ENCODE assay signal across 8 cellular contexts in genomic region chr11:77821349-77821851, GRCh38. TPM values are rescaled to one million over a fixed set of nuclear protein-coding genes. Genes with fewer than 3 reads are reported as not detected.
DNase-seq lines count a peak whose midpoint lies in the region; ATAC-seq, FAIRE-seq and TF ChIP-seq lines count a peak whose summit lies in the region.

No MANE protein-coding gene starts in this region.

- in situ Hi-C loops in HepG2 (cut with HindIII; ENCODE audit: extremely low pct_ligation_motif_present, low pct_unique_long_range_greater_than_20kb): no loop called here

- intact Hi-C loops in Right ventricle myocardium superior (cut with DNase I): loop anchor here (10.0 kb wide), 1 partner anchor 187 kb away; the partner anchor contains the start of gene CLNS1A
- intact Hi-C loops in cardiac septum (cut with DNase I): loop anchor here (5.0 kb wide), 1 partner anchor 226 kb away; no protein-coding TSS in a partner anchor
- intact Hi-C loops in HepG2 (cut with micrococcal nuclease; ENCODE audit: unreplicated experiment): loop anchor here (2.0 kb wide), 2 partner anchors 45 to 173 kb away; partner anchors contain the start of gene INTS4

- H3K36me3 ChIP-seq in HepG2 (replicated peaks in 1 of 2; ENCODE audit: control insufficient read depth in 1 of 2, insufficient read depth in 2 of 2, low read length in 2 of 2): no peaks in the 10 kb centered on the region

- TF ChIP-seq POLR2A in HepG2 (IDR thresholded peaks at IDR 0.05; ENCODE audit: insufficient read depth in 1 of 2, low read depth in 2 of 2, low read length in 2 of 2): no peak

- peak; percentile 1 for ATAC-seq in Right ventricle myocardium superior (ENCODE audit: poor library complexity)
- ATAC-seq in HepG2: peak; percentile 49
- no peak for ATAC-seq in stimulated activated naive CD8-positive, alpha-beta T cell treated with anti-CD3 and anti-CD28 coated beads, Interleukin-15, Interleukin-2, amounts not matched to agents 100 U/mL and 50 U/mL, for 24 hours

- peaks cover 29% of the 10 kb centered on the region for H4K20me1 ChIP-seq in HepG2 (ENCODE audit: insufficient read depth, low read length)

- peaks cover 39% of the 10 kb centered on the region for H3K79me2 ChIP-seq in HepG2 (ENCODE audit: insufficient read depth, low read length)

- H3K4me2 ChIP-seq in HepG2 (ENCODE audit: low read depth, low read length): peak overlapping the region; percentile 86

- CTCF ChIA-PET in HepG2 (lab: Yijun Ruan, JAX; ENCODE audit: low intra/inter-chr PET ratio, low total read pairs): no interaction called here

- peaks cover 50% of the 10 kb centered on the region for H3K4me1 ChIP-seq in HepG2 (ENCODE audit: insufficient read depth, low read length)

- peak; percentile 43 for DNase-seq in Right ventricle myocardium superior
- DNase-seq in cardiac septum (ENCODE audit: low spot score): no peak
- peak; percentile 30 for DNase-seq in SW480 (ENCODE audit: low spot score)
- DNase-seq in choroid plexus epithelial cell (ENCODE audit: low read depth): peak; percentile 52
- peak; percentile 20 for DNase-seq in HepG2 (ENCODE audit: low spot score)
- peak; percentile 29 for DNase-seq in stimulated activated naive CD8-positive, alpha-beta T cell treated with anti-CD3 and anti-CD28 coated beads, Interleukin-15, Interleukin-2, amounts not matched to agents 100 U/mL and 50 U/mL, for 24 hours
- no peak for DNase-seq in NK-92 (lab: John Stamatoyannopoulos, UW; ENCODE audit: unreplicated experiment)
- DNase-seq in GF-D8 (lab: John Stamatoyannopoulos, UW): no peak

- no peaks in the 10 kb centered on the region; a peak in 1 of 5 replicates for H3K27me3 ChIP-seq in HepG2 (ENCODE audit: control insufficient read depth in 1 of 2, insufficient read depth in 2 of 2, low read length in 2 of 2)

- peak overlapping the region; percentile 89 for H3K4me3 ChIP-seq in choroid plexus epithelial cell (ENCODE audit: low read depth, low read length)
- peak overlapping the region; percentile 70 to 94 (median 79) for H3K4me3 ChIP-seq in HepG2 (replicated peaks in 1 of 3; ENCODE audit: insufficient read depth in 1 of 3, low read depth in 2 of 3, low read length in 3 of 3)

- TF ChIP-seq RAD21 in HepG2 (CRISPR knock-in tag; IDR thresholded peaks at IDR 0.05): no peak

- H2AFZ ChIP-seq in HepG2 (ENCODE audit: low read length): peak overlapping the region; percentile 52

- 1% methylated on average over 16 of the region's 16 CpGs for WGBS in HepG2 (ENCODE audit: low lambda C conversion rate)

- no peak for FAIRE-seq in HepG2 (lab: Jason Lieb, UNC)

- no peak for TF ChIP-seq CTCF in choroid plexus epithelial cell (conservative IDR thresholded peaks at IDR 0.05; ENCODE audit: low read depth, low read length)
- no peak for TF ChIP-seq CTCF in HepG2 (CRISPR knock-in tag; IDR thresholded peaks at IDR 0.05)

- no TSS peak for BruUV-seq in HepG2 (replicated peaks; lab: Mats Ljungman, UMichigan)

- no peaks in the 10 kb centered on the region for H3K9me3 ChIP-seq in HepG2 (ENCODE audit: low read length)

- no peak for TF ChIP-seq EP300 in HepG2 (IDR thresholded peaks at IDR 0.05; ENCODE audit: low read depth in 2 of 2, low read length in 2 of 2)
- TF ChIP-seq EP300 in HepG2 (CRISPR knock-in tag; IDR thresholded peaks at IDR 0.05; ENCODE audit: borderline replicate concordance): no peak

- peak overlapping the region; percentile 68 for H3K27ac ChIP-seq in HepG2 (ENCODE audit: extremely low read length, insufficient read depth, low read length)

- POLR2A ChIA-PET in HepG2 (lab: Yijun Ruan, JAX): no interaction called here

- H3K9ac ChIP-seq in HepG2 (ENCODE audit: insufficient read depth, low read depth, low read length): peak overlapping the region; percentile 78

TF ChIP-seq in HepG2, 621 proteins besides CTCF, POLR2A, EP300 and RAD21 (continues in another document):
- TF ChIP-seq ARNT2 (CRISPR knock-in tag; IDR thresholded peaks at IDR 0.05; ENCODE audit: low read depth) (no peak), GATAD1 (CRISPR knock-in tag; IDR thresholded peaks at IDR 0.05) (no peak), GMEB1 (CRISPR knock-in tag; IDR thresholded peaks at IDR 0.05; ENCODE audit: borderline replicate concordance) (no peak)
- TF ChIP-seq, protein P1, sequence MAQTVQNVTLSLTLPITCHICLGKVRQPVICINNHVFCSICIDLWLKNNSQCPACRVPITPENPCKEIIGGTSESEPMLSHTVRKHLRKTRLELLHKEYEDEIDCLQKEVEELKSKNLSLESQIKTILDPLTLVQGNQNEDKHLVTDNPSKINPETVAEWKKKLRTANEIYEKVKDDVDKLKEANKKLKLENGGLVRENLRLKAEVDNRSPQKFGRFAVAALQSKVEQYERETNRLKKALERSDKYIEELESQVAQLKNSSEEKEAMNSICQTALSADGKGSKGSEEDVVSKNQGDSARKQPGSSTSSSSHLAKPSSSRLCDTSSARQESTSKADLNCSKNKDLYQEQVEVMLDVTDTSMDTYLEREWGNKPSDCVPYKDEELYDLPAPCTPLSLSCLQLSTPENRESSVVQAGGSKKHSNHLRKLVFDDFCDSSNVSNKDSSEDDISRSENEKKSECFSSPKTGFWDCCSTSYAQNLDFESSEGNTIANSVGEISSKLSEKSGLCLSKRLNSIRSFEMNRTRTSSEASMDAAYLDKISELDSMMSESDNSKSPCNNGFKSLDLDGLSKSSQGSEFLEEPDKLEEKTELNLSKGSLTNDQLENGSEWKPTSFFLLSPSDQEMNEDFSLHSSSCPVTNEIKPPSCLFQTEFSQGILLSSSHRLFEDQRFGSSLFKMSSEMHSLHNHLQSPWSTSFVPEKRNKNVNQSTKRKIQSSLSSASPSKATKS (CRISPR knock-in tag; IDR thresholded peaks at IDR 0.05): no peak

RNA-seq across cellular contexts. Expression of gene AAMDC, which starts 0.5 kb away (rescaled TPM):
- 127 TPM for total RNA-seq in Right ventricle myocardium superior
- 38.5 TPM for total RNA-seq in cardiac septum
- 35.6 and 49.5 TPM in 2 replicates for total RNA-seq in HepG2 (2016; rRNA removed; fragmentation: Illumina TruSeq; extraction: Trizol)
- 10.1 and 11.6 TPM in 2 replicates for total RNA-seq in HepG2 (2016; cell fraction: cytosol; rRNA removed; fragmentation: Illumina TruSeq; extraction: Trizol; ENCODE audit: low read depth)
- 42.2 and 52.7 TPM in 2 replicates for total RNA-seq in HepG2 (2016; cell fraction: insoluble cytoplasmic fraction; rRNA removed; fragmentation: Illumina TruSeq; extraction: Trizol)
- 15.8 and 15.9 TPM in 2 replicates for total RNA-seq in HepG2 (2016; cell fraction: membrane; rRNA removed; fragmentation: Illumina TruSeq; extraction: Trizol)
- 15.3 and 17.8 TPM in 2 replicates for total RNA-seq in HepG2 (2016; cell fraction: nucleus; rRNA removed; fragmentation: Illumina TruSeq; extraction: Trizol)
- polyA plus RNA-seq in HepG2 (2011; rRNA removed): 16.7 and 18.1 TPM in 2 replicates
- polyA plus RNA-seq in HepG2 (2011; cell fraction: cytosol; rRNA removed): 15.8 and 23.8 TPM in 2 replicates
- 2.3 and 6.5 TPM in 2 replicates for polyA plus RNA-seq in HepG2 (2011; cell fraction: nucleus; rRNA removed)
- 39.1 and 47.5 TPM in 2 replicates for polyA plus RNA-seq in HepG2 (2012)
- polyA plus RNA-seq in HepG2 (2016; cell fraction: cytosol; fragmentation: Illumina TruSeq; extraction: Trizol; ENCODE audit: low read depth): 10.6 and 15.3 TPM in 2 replicates
- polyA plus RNA-seq in HepG2 (2016; cell fraction: insoluble cytoplasmic fraction; fragmentation: Illumina TruSeq; extraction: Trizol; ENCODE audit: low read depth): 58.7 and 59.1 TPM in 2 replicates
- polyA plus RNA-seq in HepG2 (2016; cell fraction: membrane; fragmentation: Illumina TruSeq; extraction: Trizol; ENCODE audit: low read depth): 13.9 and 15.2 TPM in 2 replicates
- 27.6 and 29.3 TPM in 2 replicates for polyA plus RNA-seq in HepG2 (2016; cell fraction: nucleus; fragmentation: Illumina TruSeq; extraction: Trizol; ENCODE audit: insufficient read depth, low read depth)
- polyA minus RNA-seq in HepG2 (2011; rRNA and poly(A)+ RNA removed; ENCODE audit: low replicate concordance): 4.0 TPM in 1 of 2 replicates, not detected in the other
- polyA minus RNA-seq in HepG2 (2011; cell fraction: cytosol; rRNA and poly(A)+ RNA removed): 2.5 and 5.3 TPM in 2 replicates
- 9.6 and 9.8 TPM in 2 replicates for polyA minus RNA-seq in HepG2 (2011; cell fraction: nucleus; rRNA and poly(A)+ RNA removed)

RNA-seq across cellular contexts. Expression of gene RSF1, which starts 0.9 kb away (rescaled TPM):
- total RNA-seq in Right ventricle myocardium superior (37.7 TPM), cardiac septum (52.3 TPM), HepG2 (2016; rRNA removed; fragmentation: Illumina TruSeq; extraction: Trizol) (33.1 and 47.7 TPM in 2 replicates)
- total RNA-seq in HepG2 (2016; cell fraction: cytosol; rRNA removed; fragmentation: Illumina TruSeq; extraction: Trizol; ENCODE audit: low read depth): 57.2 and 60.7 TPM in 2 replicates
- total RNA-seq in HepG2 (2016; cell fraction: insoluble cytoplasmic fraction; rRNA removed; fragmentation: Illumina TruSeq; extraction: Trizol): 28.3 and 41.6 TPM in 2 replicates
- 26.4 and 26.7 TPM in 2 replicates for total RNA-seq in HepG2 (2016; cell fraction: membrane; rRNA removed; fragmentation: Illumina TruSeq; extraction: Trizol)
- total RNA-seq in HepG2 (2016; cell fraction: nucleus; rRNA removed; fragmentation: Illumina TruSeq; extraction: Trizol): 32.0 and 45.6 TPM in 2 replicates
- polyA plus RNA-seq in HepG2 (2011; rRNA removed): 6.3 and 15.5 TPM in 2 replicates
- 6.3 and 10.1 TPM in 2 replicates for polyA plus RNA-seq in HepG2 (2011; cell fraction: cytosol; rRNA removed)
- 9.8 and 13.7 TPM in 2 replicates for polyA plus RNA-seq in HepG2 (2011; cell fraction: nucleus; rRNA removed)
- 24.8 and 29.0 TPM in 2 replicates for polyA plus RNA-seq in HepG2 (2012)
- 4.1 and 4.2 TPM in 2 replicates for polyA plus RNA-seq in HepG2 (2016; cell fraction: cytosol; fragmentation: Illumina TruSeq; extraction: Trizol; ENCODE audit: low read depth)
- 20.8 and 24.1 TPM in 2 replicates for polyA plus RNA-seq in HepG2 (2016; cell fraction: insoluble cytoplasmic fraction; fragmentation: Illumina TruSeq; extraction: Trizol; ENCODE audit: low read depth)
- polyA plus RNA-seq in HepG2 (2016; cell fraction: membrane; fragmentation: Illumina TruSeq; extraction: Trizol; ENCODE audit: low read depth): 5.3 and 6.9 TPM in 2 replicates
- polyA plus RNA-seq in HepG2 (2016; cell fraction: nucleus; fragmentation: Illumina TruSeq; extraction: Trizol; ENCODE audit: insufficient read depth, low read depth): 12.8 and 21.0 TPM in 2 replicates
- polyA minus RNA-seq in HepG2 (2011; rRNA and poly(A)+ RNA removed; ENCODE audit: low replicate concordance): 11.2 and 17.7 TPM in 2 replicates
- polyA minus RNA-seq in HepG2 (2011; cell fraction: cytosol; rRNA and poly(A)+ RNA removed): 17.1 and 20.1 TPM in 2 replicates
- 43.6 and 49.4 TPM in 2 replicates for polyA minus RNA-seq in HepG2 (2011; cell fraction: nucleus; rRNA and poly(A)+ RNA removed)

Comparison
In these comparisons a context has a peak if more than half of its experiments do, and no peak if none do; other contexts are left out.
1. DNase-seq: peak in Right ventricle myocardium superior (single experiment), SW480 (single experiment), choroid plexus epithelial cell (single experiment), HepG2 (single experiment) and stimulated activated naive CD8-positive, alpha-beta T cell treated with anti-CD3 and anti-CD28 coated beads, Interleukin-15, Interleukin-2, amounts not matched to agents 100 U/mL and 50 U/mL, for 24 hours (single experiment); none in cardiac septum (single experiment), NK-92 (single experiment) and GF-D8 (single experiment).